Comparison of ENCODE assay signal across 28 cellular contexts in the genomic region with DNA sequence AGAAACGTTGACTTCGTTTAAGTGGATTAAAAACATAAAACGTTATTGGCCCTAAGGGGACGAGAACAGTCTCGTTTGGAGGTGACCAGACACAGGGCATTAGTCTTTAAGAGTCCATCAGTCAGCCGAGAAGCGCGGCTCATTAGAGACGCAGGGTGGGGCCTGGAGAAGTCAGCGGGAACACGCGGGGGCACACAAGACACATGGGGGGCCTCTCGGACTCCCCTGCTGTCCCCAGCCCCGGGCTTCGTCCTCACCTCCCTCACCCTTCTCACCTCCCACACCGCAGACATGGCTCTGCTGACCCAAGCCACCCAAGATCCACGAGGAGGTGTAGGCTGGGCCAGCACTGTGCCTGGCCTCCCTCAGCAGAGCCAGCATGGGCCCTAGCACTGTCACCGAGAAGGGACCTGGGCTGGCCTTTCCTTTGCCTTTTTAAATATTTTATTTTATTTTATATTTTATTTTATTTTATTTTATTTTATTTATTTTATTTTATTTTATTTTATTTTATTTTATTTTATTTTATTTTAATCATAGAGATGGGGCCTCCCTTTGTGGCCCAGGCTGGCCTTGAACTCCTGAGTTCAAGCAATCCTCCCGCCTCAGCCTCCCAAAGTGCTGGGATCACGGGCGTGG. TPM values are rescaled to one million over a fixed set of nuclear protein-coding genes. Genes with fewer than 3 reads are reported as not detected.
DNase-seq lines count a peak whose midpoint lies in the region; FAIRE-seq and TF ChIP-seq lines count a peak whose summit lies in the region.
"Had no signal": no experiment of that assay in that cellular context is flagged by ENCODE, and none has a peak within 500 bp of the region (broad histone marks: within the 10 kb centered on the region; RNA-seq: fewer than 3 reads in every experiment).

No MANE protein-coding gene starts in this region.

- no peak for FAIRE-seq in kidney (lab: Jason Lieb, UNC)
- FAIRE-seq: GM12891 had no signal

- H3K36me3 ChIP-seq in kidney (ENCODE audit: control insufficient read depth in 1 of 2, insufficient read depth in 2 of 2, low read length in 2 of 2) (no peaks in the 10 kb centered on the region), spleen (no peaks in the 10 kb centered on the region)
- H3K36me3 ChIP-seq: BE2C, HAP-1, MG63 had no signal

- no peak for TF ChIP-seq POLR2A in spleen (IDR thresholded peaks at IDR 0.05)

- peaks cover 0 to 4% (median 0%) of the 10 kb centered on the region in 7 donors for H3K27me3 ChIP-seq in spleen (replicated peaks in 1 of 7)
- H3K27me3 ChIP-seq: BE2C, MG63 had no signal

- DNase-seq in NCI-H82 (lab: John Stamatoyannopoulos, UW): peak; percentile 24
- DNase-seq in NCI-H82 treated with DMSO at 0.1 percent for 48 hours (lab: John Stamatoyannopoulos, UW; ENCODE audit: unreplicated experiment): no peak
- peak; percentile 40 for DNase-seq in kidney
- peak; percentile 48 for DNase-seq in spleen
- DNase-seq in DMS53 treated with DMSO at 0.1 percent for 48 hours (lab: John Stamatoyannopoulos, UW; ENCODE audit: unreplicated experiment): no peak
- DNase-seq in dermis blood vessel endothelial cell: no peak
- DNase-seq: CD8-positive, alpha-beta memory T cell; DMS 273 treated with DMSO at 0.1 percent for 48 hours; DMS79 treated with DMSO at 0.1 percent for 48 hours; GF-D8; GOT3; HFFc6; KBM-7; MG63; NCI-H1105 treated with DMSO at 0.1 percent for 48 hours; NCI-H146; NCI-H1930; NCI-H2107; NCI-H524; NCI-H748 treated with DMSO at 0.1 percent for 48 hours; NK-92 treated with Interleukin-12 subunit alpha and Interleukin-12 subunit beta, amount 100 ng/mL, for 24 hours; PC-3; SHP77 treated with DMSO at 0.1 percent for 48 hours had no signal

- H3K4me3 ChIP-seq in kidney (ENCODE audit: low read length in 2 of 2) (no peak overlapping the region), spleen (no peak overlapping the region)
- H3K4me3 ChIP-seq: HAP-1, MG63 had no signal

- H3K4me1 ChIP-seq in kidney (ENCODE audit: control insufficient read depth in 1 of 2, insufficient read depth in 1 of 2, low read depth in 1 of 2, low read length in 2 of 2) (no peaks in the 10 kb centered on the region), spleen (no peaks in the 10 kb centered on the region)
- H3K4me1 ChIP-seq: BE2C, HAP-1 had no signal

- H3K9ac ChIP-seq in kidney (ENCODE audit: low read length in 2 of 2): no peak overlapping the region

- 84 to 92% (median 87%) methylated on average over 21 of the region's 21 CpGs for WGBS in spleen, 5 donors

- H3K27ac ChIP-seq in VCaP (peak overlapping the region; percentile 50), kidney (ENCODE audit: low read depth in 2 of 2, low read length in 2 of 2) (no peak overlapping the region), spleen (no peak overlapping the region)
- H3K27ac ChIP-seq: 22Rv1 had no signal

- H3K9me3 ChIP-seq in kidney (ENCODE audit: control insufficient read depth in 1 of 2, low read length in 2 of 2): no peaks in the 10 kb centered on the region
- H3K9me3 ChIP-seq in spleen: no peaks in the 10 kb centered on the region
- H3K9me3 ChIP-seq: BE2C, HAP-1, MG63 had no signal

- intact Hi-C loops in kidney (cut with DNase I): no loop called here
- intact Hi-C loops in spleen (cut with DNase I; ENCODE audit: low total_unique reads): no loop called here

- no peak for TF ChIP-seq CTCF in VCaP (conservative IDR thresholded peaks at IDR 0.05)
- TF ChIP-seq CTCF in kidney (IDR thresholded peaks at IDR 0.05; ENCODE audit: borderline replicate concordance, extremely low read depth, insufficient read depth): no peak
- TF ChIP-seq CTCF in spleen (IDR thresholded peaks at IDR 0.05 in 8 of 11, conservative IDR thresholded peaks at IDR 0.05 in 3 of 11): no peak

RNA-seq across cellular contexts. Expression of a gene that starts 48.9 kb away (rescaled TPM):
- total RNA-seq in kidney (24.7 TPM), spleen (10 to 100 TPM in 2 of 7 donors, 1 to 10 TPM in 5; 5.9 to 13.5 (median 8.4) TPM), dermis blood vessel endothelial cell (7.4 and 7.7 TPM in 2 replicates)
- polyA plus RNA-seq in kidney (ENCODE audit: insufficient read depth, low read depth, low replicate concordance) (9.0 TPM), spleen (1 to 10 TPM; 1.9 to 5.8 (median 2.2) TPM)

RNA-seq across cellular contexts. Expression of a gene that starts 49.1 kb away (rescaled TPM):
- 162 TPM for total RNA-seq in kidney
- 158 TPM for polyA plus RNA-seq in kidney (ENCODE audit: insufficient read depth, low read depth, low replicate concordance)
- total RNA-seq in spleen: 100 to 1,000 TPM in 3 of 7 donors, 10 to 100 TPM in 4; 70.1 to 131 (median 91.8) TPM
- 10 to 100 TPM; 51.1 to 77.0 (median 68.7) TPM for polyA plus RNA-seq in spleen
- 62.6 and 64.8 TPM in 2 replicates for total RNA-seq in dermis blood vessel endothelial cell

Comparison
In these comparisons a context has a peak if more than half of its experiments do, and no peak if none do; other contexts are left out.
1. DNase-seq: peak in NCI-H82 (single experiment), kidney (single experiment) and spleen (single experiment); none in NCI-H82 treated with DMSO at 0.1 percent for 48 hours (single experiment), DMS53 treated with DMSO at 0.1 percent for 48 hours (single experiment) and dermis blood vessel endothelial cell (single experiment).